ENCODE assay signal across 12 cellular contexts in genomic region chr14:92093320-92093719, GRCh38. TPM values are rescaled to one million over a fixed set of nuclear protein-coding genes. Genes with fewer than 3 reads are reported as not detected.
A peak's percentile ranks its signal among the peaks of the same experiment; 100 is the strongest.
DNase-seq lines count a peak whose midpoint lies in the region; ATAC-seq and TF ChIP-seq lines count a peak whose summit lies in the region.
"Had no signal": no experiment of that assay in that cellular context is flagged by ENCODE, and none has a peak within 500 bp of the region (broad histone marks: within the 10 kb centered on the region; RNA-seq: fewer than 3 reads in every experiment).

No MANE protein-coding gene starts in this region.

- no peak overlapping the region for H3K23ac ChIP-seq in mesenchymal stem cell (ENCODE audit: low read length in 2 of 2)

- H4K8ac ChIP-seq in mesenchymal stem cell (ENCODE audit: low read length) = no peak overlapping the region

- no peak overlapping the region for H3K4me2 ChIP-seq in mesenchymal stem cell (ENCODE audit: low read length, poor library complexity, severe bottlenecking)

- H3K36me3 ChIP-seq in WERI-Rb-1 (peaks cover 25% of the 10 kb centered on the region), mesenchymal stem cell (ENCODE audit: control insufficient read depth in 1 of 2, insufficient read depth in 2 of 2, low read depth in 1 of 2, low read length in 2 of 2) (peaks cover 3 to 65% of the 10 kb centered on the region in 2 experiments)

- peak; percentile 44 for TF ChIP-seq CTCF in WERI-Rb-1 (IDR thresholded peaks at IDR 0.05; ENCODE audit: low read depth, low read length)

- H3K14ac ChIP-seq in mesenchymal stem cell (ENCODE audit: low read length in 2 of 2) = no peak overlapping the region

- no peak overlapping the region for H3K9ac ChIP-seq in mesenchymal stem cell (ENCODE audit: low read length)

- WGBS in mesenchymal stem cell = 27% methylated on average over 1 of the region's 1 CpG

- H3K79me1 ChIP-seq in mesenchymal stem cell (replicated peaks; ENCODE audit: low read length, poor library complexity, severe bottlenecking) = peaks cover 20% of the 10 kb centered on the region

- ATAC-seq in HG03139 (IDR thresholded peaks at IDR 0.05; ENCODE audit: unreplicated experiment) = no peak

- H3K27me3 ChIP-seq in WERI-Rb-1 (ENCODE audit: insufficient read depth, low read depth, severe bottlenecking) (no peaks in the 10 kb centered on the region), mesenchymal stem cell (ENCODE audit: control insufficient read depth in 1 of 2, insufficient read depth in 1 of 2, low read length in 2 of 2) (no peaks in the 10 kb centered on the region)

- H3K4ac ChIP-seq in mesenchymal stem cell (ENCODE audit: low read depth in 1 of 2, low read length in 2 of 2) = no peak overlapping the region

- no peaks in the 10 kb centered on the region for H3K4me1 ChIP-seq in mesenchymal stem cell (ENCODE audit: control insufficient read depth, insufficient read depth, low read depth, low read length)

- H2AFZ ChIP-seq in mesenchymal stem cell (ENCODE audit: low read depth, low read length) = no peak overlapping the region

- no peak overlapping the region for H4K91ac ChIP-seq in mesenchymal stem cell (ENCODE audit: low read length)

- no peak overlapping the region for H2BK5ac ChIP-seq in mesenchymal stem cell (ENCODE audit: low read depth, low read length, poor library complexity, severe bottlenecking)

- no peak overlapping the region for H2BK15ac ChIP-seq in mesenchymal stem cell (ENCODE audit: low read depth, poor library complexity, severe bottlenecking)

- no peak overlapping the region for H2BK120ac ChIP-seq in mesenchymal stem cell (ENCODE audit: low read depth, low read length)

- no peak overlapping the region for H3K18ac ChIP-seq in mesenchymal stem cell (ENCODE audit: low read depth in 1 of 2, low read length in 2 of 2)

- no peak overlapping the region for H2BK12ac ChIP-seq in mesenchymal stem cell (ENCODE audit: low read length in 2 of 2)

- H3K4me3 ChIP-seq in WERI-Rb-1 (ENCODE audit: low read depth, low read length) (no peak overlapping the region), mesenchymal stem cell (ENCODE audit: insufficient read depth in 1 of 2, low read depth in 1 of 2, low read length in 2 of 2) (no peak overlapping the region)
- H3K4me3 ChIP-seq: skin epidermis had no signal

- H3K9me3 ChIP-seq in WERI-Rb-1 (ENCODE audit: severe bottlenecking) = no peaks in the 10 kb centered on the region
- H3K9me3 ChIP-seq in mesenchymal stem cell (ENCODE audit: control insufficient read depth, low read length) = no peaks in the 10 kb centered on the region

- DNase-seq in EH (ENCODE audit: low read depth) = peak; percentile 27
- DNase-seq in HCEC 1CT = peak; percentile 14
- DNase-seq in WERI-Rb-1 = peak; percentile 23
- DNase-seq in mesenchymal stem cell = peak; percentile 20
- no peak for DNase-seq in CD1c-positive myeloid dendritic cell (ENCODE audit: extremely low spot score)
- DNase-seq in kidney glomerular epithelial cell (lab: John Stamatoyannopoulos, UW) = no peak
- no peak for DNase-seq in DMS79 (lab: John Stamatoyannopoulos, UW)
- DNase-seq: amniotic stem cell; effector CD8-positive, alpha-beta T cell; MV-4-11 had no signal

- H3K27ac ChIP-seq in WERI-Rb-1 (no peak overlapping the region), mesenchymal stem cell (ENCODE audit: low read length, poor library complexity, severe bottlenecking) (no peak overlapping the region)
- H3K27ac ChIP-seq: skin epidermis had no signal

- no peak overlapping the region for H2AK5ac ChIP-seq in mesenchymal stem cell (ENCODE audit: low read length, severe bottlenecking)

RNA-seq across cellular contexts. Expression of gene ATXN3, which starts 13.1 kb away (rescaled TPM):
- polyA plus RNA-seq in mesenchymal stem cell (2013, experiment 1 of 2) = 12.3 TPM
- 12.8 TPM for polyA plus RNA-seq in mesenchymal stem cell (2013, experiment 2 of 2)

RNA-seq across cellular contexts. Expression of gene NDUFB1, which starts 28.2 kb away (rescaled TPM):
- 711 TPM for polyA plus RNA-seq in mesenchymal stem cell (2013, experiment 1 of 2)
- polyA plus RNA-seq in mesenchymal stem cell (2013, experiment 2 of 2) = 732 TPM

RNA-seq across cellular contexts. Expression of gene CPSF2, which starts 28.4 kb away (rescaled TPM):
- polyA plus RNA-seq in mesenchymal stem cell (2013, experiment 1 of 2) = 29.4 TPM
- 28.4 TPM for polyA plus RNA-seq in mesenchymal stem cell (2013, experiment 2 of 2)

RNA-seq across cellular contexts. Expression of gene TRIP11, which starts 53.5 kb away (rescaled TPM):
- 23.5 TPM for polyA plus RNA-seq in mesenchymal stem cell (2013, experiment 1 of 2)
- polyA plus RNA-seq in mesenchymal stem cell (2013, experiment 2 of 2) = 23.5 TPM

Comparison
In these comparisons a context has a peak if more than half of its experiments do, and no peak if none do; other contexts are left out.
1. DNase-seq: peak in EH (single experiment), HCEC 1CT (single experiment), WERI-Rb-1 (single experiment) and mesenchymal stem cell (single experiment); none in CD1c-positive myeloid dendritic cell (single experiment), kidney glomerular epithelial cell (single experiment) and DMS79 (single experiment).